ENCODE assay signal across 9 cellular contexts in the genomic region with DNA sequence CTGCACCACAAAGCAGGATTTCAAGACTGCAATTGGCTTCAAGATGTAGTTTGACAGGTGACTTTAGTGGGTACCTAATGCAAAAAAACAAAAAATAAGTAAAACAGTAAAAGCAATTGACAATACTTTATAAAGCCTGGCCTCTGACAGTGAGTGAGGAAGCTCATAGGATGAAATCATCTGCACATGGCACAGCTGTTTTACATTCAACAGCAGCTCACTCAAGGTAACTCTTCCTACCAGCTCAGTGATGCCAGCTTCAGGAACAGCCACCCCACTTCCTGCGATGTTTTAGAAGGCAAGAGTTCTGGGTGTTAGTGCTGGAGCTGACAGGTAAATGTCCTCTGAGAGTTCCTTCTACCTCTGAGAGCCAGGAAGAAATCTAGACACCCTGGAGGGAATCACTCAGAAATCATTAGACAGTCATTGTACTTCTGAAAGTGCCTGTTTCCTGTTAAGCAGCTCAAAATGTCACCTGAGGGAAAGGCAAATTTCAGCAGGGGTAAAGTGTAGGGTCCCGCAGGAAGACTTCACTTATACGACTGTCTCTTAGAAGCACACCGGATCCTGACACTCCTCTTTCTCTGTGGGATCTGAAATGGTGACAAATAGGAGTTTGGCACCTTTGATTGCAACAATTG.
DNase-seq lines count a peak whose midpoint lies in the region; ATAC-seq and TF ChIP-seq lines count a peak whose summit lies in the region.
"Had no signal": no experiment of that assay in that cellular context is flagged by ENCODE, and none has a peak within 500 bp of the region (broad histone marks: within the 10 kb centered on the region; RNA-seq: fewer than 3 reads in every experiment).

No MANE protein-coding gene starts in this region.

- H3K4me2 ChIP-seq in OCI-LY3 (ENCODE audit: low read length), result peak overlapping the region; percentile 51
- H3K4me2 ChIP-seq: KMS-11 had no signal

- intact Hi-C loops in left ventricle myocardium inferior (cut with micrococcal nuclease), result no loop called here

- H3K9ac ChIP-seq in OCI-LY3 (ENCODE audit: low read length), result no peak overlapping the region
- H3K9ac ChIP-seq: KMS-11 had no signal

- H3K27ac ChIP-seq in OCI-LY3 (ENCODE audit: low read length), result 0 out of 2 replicates have a peak overlapping the region, but pooled peaks have one; percentile 6
- no peak overlapping the region for H3K27ac ChIP-seq in left ventricle myocardium inferior (replicated peaks)
- H3K27ac ChIP-seq: KMS-11 had no signal

- no peaks in the 10 kb centered on the region for H3K79me2 ChIP-seq in OCI-LY3 (ENCODE audit: low read length)

- no peak for TF ChIP-seq POLR2A in GM18505 (IDR thresholded peaks at IDR 0.05; ENCODE audit: borderline replicate concordance, extremely low read depth, insufficient read depth, insufficient read length)

- H4K20me1 ChIP-seq in OCI-LY3 (ENCODE audit: insufficient read depth, low read length), result peaks cover 6% of the 10 kb centered on the region

- no peaks in the 10 kb centered on the region for H3K27me3 ChIP-seq in OCI-LY3 (ENCODE audit: low read depth, low read length)
- H3K27me3 ChIP-seq in left ventricle myocardium inferior (ENCODE audit: low read depth), result no peaks in the 10 kb centered on the region

- peaks cover 21% of the 10 kb centered on the region for H3K36me3 ChIP-seq in OCI-LY3 (replicated peaks; ENCODE audit: low read depth, low read length)
- H3K36me3 ChIP-seq in left ventricle myocardium inferior, result no peaks in the 10 kb centered on the region

- TF ChIP-seq CTCF in OCI-LY3 (IDR thresholded peaks at IDR 0.05; ENCODE audit: low read depth, low read length) (no peak), left ventricle myocardium inferior (IDR thresholded peaks at IDR 0.05; ENCODE audit: borderline replicate concordance) (no peak)

- H3K9me3 ChIP-seq in OCI-LY3 (ENCODE audit: insufficient read depth, low read length), result peaks cover 14% of the 10 kb centered on the region; the same call in 1 of the 2 replicates
- no peaks in the 10 kb centered on the region for H3K9me3 ChIP-seq in left ventricle myocardium inferior (replicated peaks)

- ATAC-seq in GM18505 (IDR thresholded peaks at IDR 0.05; ENCODE audit: unreplicated experiment) (peak; percentile 77), GM19463 (IDR thresholded peaks at IDR 0.05; ENCODE audit: unreplicated experiment) (peak; percentile 86), HG02943 (IDR thresholded peaks at IDR 0.05; ENCODE audit: low read depth, unreplicated experiment) (peak; percentile 76)

- H3K4me1 ChIP-seq in OCI-LY3 (ENCODE audit: low read length), result peaks cover 16% of the 10 kb centered on the region
- peaks cover 64% of the 10 kb centered on the region for H3K4me1 ChIP-seq in left ventricle myocardium inferior

- H2AFZ ChIP-seq in OCI-LY3 (ENCODE audit: low read depth, low read length), result no peak overlapping the region

- no peak overlapping the region for H3K4me3 ChIP-seq in OCI-LY3 (ENCODE audit: low read length)
- no peak overlapping the region for H3K4me3 ChIP-seq in left ventricle myocardium inferior

- DNase-seq in NCI-H2029 (lab: John Stamatoyannopoulos, UW) (no peak), MV-4-11 (lab: John Stamatoyannopoulos, UW) (no peak), left ventricle myocardium inferior (no peak), D341Med (ENCODE audit: low spot score) (no peak)
